ENCODE assay signal across 1 cellular context in the genomic region with DNA sequence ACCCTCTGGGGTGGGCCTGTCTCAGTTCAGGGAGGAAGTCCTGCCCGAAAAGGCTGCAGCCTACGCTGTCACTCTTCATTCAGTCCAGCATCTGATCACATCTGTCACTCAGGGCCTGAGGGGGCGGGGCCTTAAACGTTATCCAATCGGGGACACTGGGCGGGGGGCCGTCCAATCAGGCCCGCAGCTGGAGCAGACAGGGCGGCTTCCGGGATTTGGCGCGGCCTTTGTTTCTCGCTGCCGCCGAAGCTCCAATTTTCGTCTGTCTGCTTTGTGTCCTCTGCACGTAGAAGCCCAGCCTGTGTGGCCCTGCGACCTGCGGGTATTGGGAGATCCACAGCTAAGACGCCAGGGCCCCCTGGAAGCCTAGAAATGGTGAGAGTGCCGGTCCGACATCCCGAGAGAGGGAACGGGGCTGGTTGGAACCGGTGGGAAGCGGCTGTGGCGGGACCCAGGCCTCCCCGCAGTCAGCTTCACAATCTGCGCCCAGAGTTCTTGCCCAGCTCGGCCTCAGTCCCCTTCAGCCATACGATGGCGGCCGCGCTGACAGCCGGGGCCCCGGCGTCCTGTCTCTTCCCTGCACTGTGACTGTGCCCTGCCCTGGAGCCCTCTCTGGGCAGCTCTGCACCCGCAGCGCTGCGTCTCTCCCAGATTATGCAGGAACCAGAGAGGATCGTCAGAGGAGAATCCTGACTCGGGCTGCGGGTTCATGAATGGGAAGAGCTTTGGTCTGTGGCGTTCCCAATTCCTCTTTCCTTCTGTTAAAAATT.
TF ChIP-seq lines count a peak whose summit lies in the region.

A gene (plus strand): TSS at position 224 of the 770 bp plus-strand sequence. CDS start 149 bp downstream, at position 373.

TF ChIP-seq in H1, 55 proteins besides CTCF, POLR2A, EP300 and RAD21:
- TF ChIP-seq, protein P1, sequence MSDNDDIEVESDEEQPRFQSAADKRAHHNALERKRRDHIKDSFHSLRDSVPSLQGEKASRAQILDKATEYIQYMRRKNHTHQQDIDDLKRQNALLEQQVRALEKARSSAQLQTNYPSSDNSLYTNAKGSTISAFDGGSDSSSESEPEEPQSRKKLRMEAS (IDR thresholded peaks at IDR 0.05) = no peak
- TF ChIP-seq KDM5A (IDR thresholded peaks at IDR 0.05; ENCODE audit: low read length) (no peak), TBP (IDR thresholded peaks at IDR 0.05; ENCODE audit: low read depth, low read length) (peak; percentile 80), SIN3A (conservative IDR thresholded peaks at IDR 0.05 in 1 of 2, IDR thresholded peaks at IDR 0.05 in 1 of 2; ENCODE audit: low read depth in 1 of 2, low read length in 2 of 2) (peak in 1 of 2 experiments; percentile 68; a peak in 1 of 4 replicates), EZH2 (IDR thresholded peaks at IDR 0.05; ENCODE audit: low read depth, low read length, severe bottlenecking) (no peak), CHD2 (IDR thresholded peaks at IDR 0.05; ENCODE audit: low read length) (peak; percentile 34; the same call in 1 of the 2 replicates), POLR2AphosphoS5 (IDR thresholded peaks at IDR 0.05; ENCODE audit: low read depth, low read length) (peak; percentile 91), BCL11A (IDR thresholded peaks at IDR 0.05; ENCODE audit: low read depth in 2 of 2, low read length in 2 of 2) (no peak), HDAC2 (IDR thresholded peaks at IDR 0.05; ENCODE audit: borderline replicate concordance in 1 of 2, low read depth in 2 of 2, low read length in 2 of 2) (0 out of 4 replicates have a peak, but pooled peaks have one; percentile 10 to 36), RBBP5 (IDR thresholded peaks at IDR 0.05; ENCODE audit: borderline replicate concordance, low read depth, low read length) (no peak; the same call in 1 of the 2 replicates), KDM4A (IDR thresholded peaks at IDR 0.05; ENCODE audit: low read depth, low read length, severe bottlenecking) (peak; percentile 73), CTBP2 (IDR thresholded peaks at IDR 0.05; ENCODE audit: borderline replicate concordance, insufficient read depth, insufficient read length, low read length) (no peak), SUZ12 (IDR thresholded peaks at IDR 0.05; ENCODE audit: low read length) (no peak), MAFK (IDR thresholded peaks at IDR 0.05; ENCODE audit: low read depth, low read length) (no peak), FOSL1 (IDR thresholded peaks at IDR 0.05; ENCODE audit: insufficient read depth, low read depth, low read length) (no peak), YY1 (IDR thresholded peaks at IDR 0.05; ENCODE audit: low read depth, low read length) (peak; percentile 75), JUND (IDR thresholded peaks at IDR 0.05; ENCODE audit: low read length) (no peak), SRF (IDR thresholded peaks at IDR 0.05; ENCODE audit: low read depth, low read length) (no peak), CBX8 (IDR thresholded peaks at IDR 0.05; ENCODE audit: borderline replicate concordance, low read depth, low read length) (no peak), SP1 (IDR thresholded peaks at IDR 0.05; ENCODE audit: low read depth, low read length) (no peak), SIRT6 (IDR thresholded peaks at IDR 0.05; ENCODE audit: low read length) (no peak), TAF7 (optimal IDR thresholded peaks at IDR 0.05; ENCODE audit: borderline replicate concordance, low read depth, low read length) (peak; percentile 75), NANOG (IDR thresholded peaks at IDR 0.05; ENCODE audit: insufficient read depth, low read depth, low read length, poor library complexity, severe bottlenecking) (peak; percentile 32), JUN (IDR thresholded peaks at IDR 0.05; ENCODE audit: low read depth, low read length) (0 out of 2 replicates have a peak, but pooled peaks have one; percentile 15), KDM1A (IDR thresholded peaks at IDR 0.05; ENCODE audit: borderline replicate concordance, low read length) (no peak), SAP30 (IDR thresholded peaks at IDR 0.05; ENCODE audit: insufficient read depth, insufficient replicate concordance, low read length) (no peak), TAF1 (IDR thresholded peaks at IDR 0.05; ENCODE audit: low read depth, low read length) (peak; percentile 83), SP4 (IDR thresholded peaks at IDR 0.05; ENCODE audit: low read length) (0 out of 2 replicates have a peak, but pooled peaks have one; percentile 41), BACH1 (IDR thresholded peaks at IDR 0.05; ENCODE audit: low read length) (no peak), CBX5 (IDR thresholded peaks at IDR 0.05; ENCODE audit: low read depth, low read length) (no peak), PHF8 (conservative IDR thresholded peaks at IDR 0.05; ENCODE audit: low read depth, low read length) (peak; percentile 78), CHD1 (IDR thresholded peaks at IDR 0.05; ENCODE audit: low read depth, low read length) (no peak), RNF2 (IDR thresholded peaks at IDR 0.05; ENCODE audit: borderline replicate concordance, low read depth, low read length, missing control alignments, poor library complexity, severe bottlenecking) (no peak), EGR1 (IDR thresholded peaks at IDR 0.05; ENCODE audit: borderline replicate concordance, low read depth, low read length) (no peak), CREB1 (IDR thresholded peaks at IDR 0.05) (0 out of 2 replicates have a peak, but pooled peaks have one; percentile 22), TCF12 (IDR thresholded peaks at IDR 0.05; ENCODE audit: low read depth, low read length) (no peak), RFX5 (IDR thresholded peaks at IDR 0.05; ENCODE audit: borderline replicate concordance, low read depth, low read length) (no peak), BRCA1 (IDR thresholded peaks at IDR 0.05; ENCODE audit: low read depth, low read length) (no peak), CEBPB (IDR thresholded peaks at IDR 0.05; ENCODE audit: low read depth, low read length) (no peak), TEAD4 (IDR thresholded peaks at IDR 0.05; ENCODE audit: low read depth, low read length) (no peak), RXRA (IDR thresholded peaks at IDR 0.05; ENCODE audit: insufficient read depth, low read depth, low read length) (no peak), GABPA (IDR thresholded peaks at IDR 0.05; ENCODE audit: borderline replicate concordance, insufficient read depth, low read length) (no peak), SIX5 (IDR thresholded peaks at IDR 0.05; ENCODE audit: low read depth, low read length) (no peak), ZNF274 (IDR thresholded peaks at IDR 0.05; ENCODE audit: borderline replicate concordance, extremely low read depth, low read length) (no peak), SP2 (IDR thresholded peaks at IDR 0.05; ENCODE audit: low read length) (no peak), POU5F1 (IDR thresholded peaks at IDR 0.05; ENCODE audit: low read depth, low read length) (no peak), GTF2F1 (IDR thresholded peaks at IDR 0.05; ENCODE audit: borderline replicate concordance, low read depth, low read length) (no peak), NRF1 (IDR thresholded peaks at IDR 0.05; ENCODE audit: low read depth, low read length) (no peak), ASH2L (IDR thresholded peaks at IDR 0.05; ENCODE audit: low read length) (peak; percentile 96), HDAC6 (IDR thresholded peaks at IDR 0.05; ENCODE audit: low read depth, low read length) (no peak)
- TF ChIP-seq, protein P2, sequence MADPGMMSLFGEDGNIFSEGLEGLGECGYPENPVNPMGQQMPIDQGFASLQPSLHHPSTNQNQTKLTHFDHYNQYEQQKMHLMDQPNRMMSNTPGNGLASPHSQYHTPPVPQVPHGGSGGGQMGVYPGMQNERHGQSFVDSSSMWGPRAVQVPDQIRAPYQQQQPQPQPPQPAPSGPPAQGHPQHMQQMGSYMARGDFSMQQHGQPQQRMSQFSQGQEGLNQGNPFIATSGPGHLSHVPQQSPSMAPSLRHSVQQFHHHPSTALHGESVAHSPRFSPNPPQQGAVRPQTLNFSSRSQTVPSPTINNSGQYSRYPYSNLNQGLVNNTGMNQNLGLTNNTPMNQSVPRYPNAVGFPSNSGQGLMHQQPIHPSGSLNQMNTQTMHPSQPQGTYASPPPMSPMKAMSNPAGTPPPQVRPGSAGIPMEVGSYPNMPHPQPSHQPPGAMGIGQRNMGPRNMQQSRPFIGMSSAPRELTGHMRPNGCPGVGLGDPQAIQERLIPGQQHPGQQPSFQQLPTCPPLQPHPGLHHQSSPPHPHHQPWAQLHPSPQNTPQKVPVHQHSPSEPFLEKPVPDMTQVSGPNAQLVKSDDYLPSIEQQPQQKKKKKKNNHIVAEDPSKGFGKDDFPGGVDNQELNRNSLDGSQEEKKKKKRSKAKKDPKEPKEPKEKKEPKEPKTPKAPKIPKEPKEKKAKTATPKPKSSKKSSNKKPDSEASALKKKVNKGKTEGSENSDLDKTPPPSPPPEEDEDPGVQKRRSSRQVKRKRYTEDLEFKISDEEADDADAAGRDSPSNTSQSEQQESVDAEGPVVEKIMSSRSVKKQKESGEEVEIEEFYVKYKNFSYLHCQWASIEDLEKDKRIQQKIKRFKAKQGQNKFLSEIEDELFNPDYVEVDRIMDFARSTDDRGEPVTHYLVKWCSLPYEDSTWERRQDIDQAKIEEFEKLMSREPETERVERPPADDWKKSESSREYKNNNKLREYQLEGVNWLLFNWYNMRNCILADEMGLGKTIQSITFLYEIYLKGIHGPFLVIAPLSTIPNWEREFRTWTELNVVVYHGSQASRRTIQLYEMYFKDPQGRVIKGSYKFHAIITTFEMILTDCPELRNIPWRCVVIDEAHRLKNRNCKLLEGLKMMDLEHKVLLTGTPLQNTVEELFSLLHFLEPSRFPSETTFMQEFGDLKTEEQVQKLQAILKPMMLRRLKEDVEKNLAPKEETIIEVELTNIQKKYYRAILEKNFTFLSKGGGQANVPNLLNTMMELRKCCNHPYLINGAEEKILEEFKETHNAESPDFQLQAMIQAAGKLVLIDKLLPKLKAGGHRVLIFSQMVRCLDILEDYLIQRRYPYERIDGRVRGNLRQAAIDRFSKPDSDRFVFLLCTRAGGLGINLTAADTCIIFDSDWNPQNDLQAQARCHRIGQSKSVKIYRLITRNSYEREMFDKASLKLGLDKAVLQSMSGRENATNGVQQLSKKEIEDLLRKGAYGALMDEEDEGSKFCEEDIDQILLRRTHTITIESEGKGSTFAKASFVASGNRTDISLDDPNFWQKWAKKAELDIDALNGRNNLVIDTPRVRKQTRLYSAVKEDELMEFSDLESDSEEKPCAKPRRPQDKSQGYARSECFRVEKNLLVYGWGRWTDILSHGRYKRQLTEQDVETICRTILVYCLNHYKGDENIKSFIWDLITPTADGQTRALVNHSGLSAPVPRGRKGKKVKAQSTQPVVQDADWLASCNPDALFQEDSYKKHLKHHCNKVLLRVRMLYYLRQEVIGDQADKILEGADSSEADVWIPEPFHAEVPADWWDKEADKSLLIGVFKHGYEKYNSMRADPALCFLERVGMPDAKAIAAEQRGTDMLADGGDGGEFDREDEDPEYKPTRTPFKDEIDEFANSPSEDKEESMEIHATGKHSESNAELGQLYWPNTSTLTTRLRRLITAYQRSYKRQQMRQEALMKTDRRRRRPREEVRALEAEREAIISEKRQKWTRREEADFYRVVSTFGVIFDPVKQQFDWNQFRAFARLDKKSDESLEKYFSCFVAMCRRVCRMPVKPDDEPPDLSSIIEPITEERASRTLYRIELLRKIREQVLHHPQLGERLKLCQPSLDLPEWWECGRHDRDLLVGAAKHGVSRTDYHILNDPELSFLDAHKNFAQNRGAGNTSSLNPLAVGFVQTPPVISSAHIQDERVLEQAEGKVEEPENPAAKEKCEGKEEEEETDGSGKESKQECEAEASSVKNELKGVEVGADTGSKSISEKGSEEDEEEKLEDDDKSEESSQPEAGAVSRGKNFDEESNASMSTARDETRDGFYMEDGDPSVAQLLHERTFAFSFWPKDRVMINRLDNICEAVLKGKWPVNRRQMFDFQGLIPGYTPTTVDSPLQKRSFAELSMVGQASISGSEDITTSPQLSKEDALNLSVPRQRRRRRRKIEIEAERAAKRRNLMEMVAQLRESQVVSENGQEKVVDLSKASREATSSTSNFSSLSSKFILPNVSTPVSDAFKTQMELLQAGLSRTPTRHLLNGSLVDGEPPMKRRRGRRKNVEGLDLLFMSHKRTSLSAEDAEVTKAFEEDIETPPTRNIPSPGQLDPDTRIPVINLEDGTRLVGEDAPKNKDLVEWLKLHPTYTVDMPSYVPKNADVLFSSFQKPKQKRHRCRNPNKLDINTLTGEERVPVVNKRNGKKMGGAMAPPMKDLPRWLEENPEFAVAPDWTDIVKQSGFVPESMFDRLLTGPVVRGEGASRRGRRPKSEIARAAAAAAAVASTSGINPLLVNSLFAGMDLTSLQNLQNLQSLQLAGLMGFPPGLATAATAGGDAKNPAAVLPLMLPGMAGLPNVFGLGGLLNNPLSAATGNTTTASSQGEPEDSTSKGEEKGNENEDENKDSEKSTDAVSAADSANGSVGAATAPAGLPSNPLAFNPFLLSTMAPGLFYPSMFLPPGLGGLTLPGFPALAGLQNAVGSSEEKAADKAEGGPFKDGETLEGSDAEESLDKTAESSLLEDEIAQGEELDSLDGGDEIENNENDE (IDR thresholded peaks at IDR 0.05; ENCODE audit: insufficient replicate concordance, low read length) = no peak
- TF ChIP-seq, protein P3, sequence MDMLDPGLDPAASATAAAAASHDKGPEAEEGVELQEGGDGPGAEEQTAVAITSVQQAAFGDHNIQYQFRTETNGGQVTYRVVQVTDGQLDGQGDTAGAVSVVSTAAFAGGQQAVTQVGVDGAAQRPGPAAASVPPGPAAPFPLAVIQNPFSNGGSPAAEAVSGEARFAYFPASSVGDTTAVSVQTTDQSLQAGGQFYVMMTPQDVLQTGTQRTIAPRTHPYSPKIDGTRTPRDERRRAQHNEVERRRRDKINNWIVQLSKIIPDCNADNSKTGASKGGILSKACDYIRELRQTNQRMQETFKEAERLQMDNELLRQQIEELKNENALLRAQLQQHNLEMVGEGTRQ (IDR thresholded peaks at IDR 0.05; ENCODE audit: low read length) = 0 out of 2 replicates have a peak, but pooled peaks have one; percentile 15
- TF ChIP-seq, protein P4, sequence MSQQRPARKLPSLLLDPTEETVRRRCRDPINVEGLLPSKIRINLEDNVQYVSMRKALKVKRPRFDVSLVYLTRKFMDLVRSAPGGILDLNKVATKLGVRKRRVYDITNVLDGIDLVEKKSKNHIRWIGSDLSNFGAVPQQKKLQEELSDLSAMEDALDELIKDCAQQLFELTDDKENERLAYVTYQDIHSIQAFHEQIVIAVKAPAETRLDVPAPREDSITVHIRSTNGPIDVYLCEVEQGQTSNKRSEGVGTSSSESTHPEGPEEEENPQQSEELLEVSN (IDR thresholded peaks at IDR 0.05) = peak; percentile 49
- TF ChIP-seq, protein P5, sequence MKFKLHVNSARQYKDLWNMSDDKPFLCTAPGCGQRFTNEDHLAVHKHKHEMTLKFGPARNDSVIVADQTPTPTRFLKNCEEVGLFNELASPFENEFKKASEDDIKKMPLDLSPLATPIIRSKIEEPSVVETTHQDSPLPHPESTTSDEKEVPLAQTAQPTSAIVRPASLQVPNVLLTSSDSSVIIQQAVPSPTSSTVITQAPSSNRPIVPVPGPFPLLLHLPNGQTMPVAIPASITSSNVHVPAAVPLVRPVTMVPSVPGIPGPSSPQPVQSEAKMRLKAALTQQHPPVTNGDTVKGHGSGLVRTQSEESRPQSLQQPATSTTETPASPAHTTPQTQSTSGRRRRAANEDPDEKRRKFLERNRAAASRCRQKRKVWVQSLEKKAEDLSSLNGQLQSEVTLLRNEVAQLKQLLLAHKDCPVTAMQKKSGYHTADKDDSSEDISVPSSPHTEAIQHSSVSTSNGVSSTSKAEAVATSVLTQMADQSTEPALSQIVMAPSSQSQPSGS (IDR thresholded peaks at IDR 0.05; ENCODE audit: low read length) = no peak
- TF ChIP-seq, protein P6, sequence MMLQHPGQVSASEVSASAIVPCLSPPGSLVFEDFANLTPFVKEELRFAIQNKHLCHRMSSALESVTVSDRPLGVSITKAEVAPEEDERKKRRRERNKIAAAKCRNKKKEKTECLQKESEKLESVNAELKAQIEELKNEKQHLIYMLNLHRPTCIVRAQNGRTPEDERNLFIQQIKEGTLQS (IDR thresholded peaks at IDR 0.05; ENCODE audit: insufficient read depth, low read depth, low read length) = no peak
